ENCODE assay signal across 1 cellular context in genomic region chr10:88111294-88111693, GRCh38.
A peak's percentile ranks its signal among the peaks of the same experiment; 100 is the strongest.
TF ChIP-seq lines count a peak whose summit lies in the region.

No MANE protein-coding gene starts in this region.

TF ChIP-seq in GM12878, 131 proteins besides CTCF, POLR2A, EP300 and RAD21 (continued from another document):
- TF ChIP-seq SREBF2 (IDR thresholded peaks at IDR 0.05; ENCODE audit: low read length) (no peak), GATAD2B (conservative IDR thresholded peaks at IDR 0.05; ENCODE audit: low read depth) (no peak), ATF2 (IDR thresholded peaks at IDR 0.05; ENCODE audit: low read length) (peak; percentile 58; the same call in 1 of the 2 replicates), NFXL1 (IDR thresholded peaks at IDR 0.05; ENCODE audit: borderline replicate concordance) (no peak), SIN3A (IDR thresholded peaks at IDR 0.05; ENCODE audit: low read depth, low read length) (no peak), SUZ12 (IDR thresholded peaks at IDR 0.05; ENCODE audit: unreplicated experiment) (no peak), MAX (IDR thresholded peaks at IDR 0.05; ENCODE audit: low read depth, low read length) (no peak), SMC3 (IDR thresholded peaks at IDR 0.05; ENCODE audit: borderline replicate concordance, low read length) (no peak), NR2F1 (conservative IDR thresholded peaks at IDR 0.05) (peak; percentile 79), NFYA (IDR thresholded peaks at IDR 0.05; ENCODE audit: borderline replicate concordance, low read depth, low read length) (no peak), KLF5 (IDR thresholded peaks at IDR 0.05; ENCODE audit: partially characterized antibody) (no peak), MYC (IDR thresholded peaks at IDR 0.05; ENCODE audit: insufficient read depth, insufficient read length, insufficient replicate concordance, low read length, severe bottlenecking) (no peak), ATF3 (IDR thresholded peaks at IDR 0.05; ENCODE audit: borderline replicate concordance, extremely low read depth, low read depth, low read length) (no peak), NFIC (IDR thresholded peaks at IDR 0.05; ENCODE audit: low read depth, low read length) (peak; percentile 61), PAX5 (IDR thresholded peaks at IDR 0.05; ENCODE audit: borderline replicate concordance, low read depth, low read length) (peak; percentile 45; the same call in 1 of the 2 replicates), ZZZ3 (IDR thresholded peaks at IDR 0.05; ENCODE audit: control insufficient read depth, insufficient read length, low read depth) (no peak), SMAD5 (IDR thresholded peaks at IDR 0.05; ENCODE audit: low read depth) (no peak), KAT2A (conservative IDR thresholded peaks at IDR 0.05; ENCODE audit: control insufficient read depth, low read depth, low read length) (no peak), BMI1 (IDR thresholded peaks at IDR 0.05; ENCODE audit: borderline replicate concordance) (peak; percentile 42; the same call in 1 of the 2 replicates), CHD1 (IDR thresholded peaks at IDR 0.05; ENCODE audit: low read depth, low read length) (no peak), MTA2 (IDR thresholded peaks at IDR 0.05; ENCODE audit: low read depth) (peak; percentile 44; the same call in 1 of the 2 replicates), RUNX3 (IDR thresholded peaks at IDR 0.05; ENCODE audit: low read length) (0 out of 2 replicates have a peak, but pooled peaks have one; percentile 34), MXI1 (IDR thresholded peaks at IDR 0.05; ENCODE audit: low read depth, low read length) (no peak), FOXM1 (IDR thresholded peaks at IDR 0.05; ENCODE audit: low read depth, low read length) (0 out of 2 replicates have a peak, but pooled peaks have one; percentile 57), SPI1 (IDR thresholded peaks at IDR 0.05; ENCODE audit: borderline replicate concordance, insufficient read depth, low read depth, low read length) (peak; percentile 96), JUNB (IDR thresholded peaks at IDR 0.05) (peak; percentile 69), POLR2AphosphoS2 (IDR thresholded peaks at IDR 0.05; ENCODE audit: low read depth, low read length) (no peak), EGR1 (IDR thresholded peaks at IDR 0.05; ENCODE audit: borderline replicate concordance in 1 of 2, low read depth in 2 of 2, low read length in 2 of 2) (no peak), GABPA (IDR thresholded peaks at IDR 0.05; ENCODE audit: low read depth) (no peak), NR2C2 (IDR thresholded peaks at IDR 0.05; ENCODE audit: borderline replicate concordance, control insufficient read depth, insufficient read length, low read depth) (no peak), IKZF1 (conservative IDR thresholded peaks at IDR 0.05) (0 out of 2 replicates have a peak, but pooled peaks have one; percentile 4), PML (IDR thresholded peaks at IDR 0.05; ENCODE audit: low read length) (no peak), BCL11A (IDR thresholded peaks at IDR 0.05; ENCODE audit: low read depth, low read length) (peak; percentile 79)
TF ChIP-seq in GM12878: peak in this region for 13.
